In the genomic region with DNA sequence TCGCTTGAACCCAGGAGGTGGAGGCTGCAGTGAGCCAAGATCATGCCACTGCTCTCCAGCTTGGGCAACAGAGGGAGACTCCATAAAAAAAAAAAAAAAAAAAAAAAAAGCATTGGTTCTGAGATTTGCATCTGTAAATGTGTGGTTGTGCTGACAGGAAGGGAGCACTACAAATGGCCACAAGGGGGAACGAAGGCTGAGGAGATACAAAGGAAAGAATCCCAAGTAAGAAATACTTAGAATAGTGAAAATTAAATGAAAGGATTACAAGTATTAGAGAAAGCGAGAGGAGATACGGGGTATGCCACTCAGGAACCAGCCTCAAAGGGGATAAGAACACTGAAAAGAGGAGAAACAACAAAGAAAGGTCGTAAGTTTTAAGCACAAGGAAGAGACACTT, we compare ENCODE assay signal across 2 cellular contexts.
TF ChIP-seq lines count a peak whose summit lies in the region.

No MANE protein-coding gene starts in this region.

TF ChIP-seq in A549, 52 proteins besides CTCF, POLR2A, EP300 and RAD21 (continued from another document):
- 0 out of 3 replicates have a peak, but pooled peaks have one; percentile 18 for TF ChIP-seq SMC3 (IDR thresholded peaks at IDR 0.05)

TF ChIP-seq in H1, 55 proteins besides CTCF, POLR2A, EP300 and RAD21:
- TF ChIP-seq FOSL1 (IDR thresholded peaks at IDR 0.05; ENCODE audit: insufficient read depth, low read depth, low read length) = no peak
- TF ChIP-seq SP1 (IDR thresholded peaks at IDR 0.05; ENCODE audit: low read depth, low read length) = no peak
- TF ChIP-seq, protein P1, sequence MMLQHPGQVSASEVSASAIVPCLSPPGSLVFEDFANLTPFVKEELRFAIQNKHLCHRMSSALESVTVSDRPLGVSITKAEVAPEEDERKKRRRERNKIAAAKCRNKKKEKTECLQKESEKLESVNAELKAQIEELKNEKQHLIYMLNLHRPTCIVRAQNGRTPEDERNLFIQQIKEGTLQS (IDR thresholded peaks at IDR 0.05; ENCODE audit: insufficient read depth, low read depth, low read length) = no peak
- no peak for TF ChIP-seq CBX8 (IDR thresholded peaks at IDR 0.05; ENCODE audit: borderline replicate concordance, low read depth, low read length)
- TF ChIP-seq RNF2 (IDR thresholded peaks at IDR 0.05; ENCODE audit: borderline replicate concordance, low read depth, low read length, missing control alignments, poor library complexity, severe bottlenecking) = no peak
- no peak for TF ChIP-seq KDM5A (IDR thresholded peaks at IDR 0.05; ENCODE audit: low read length)
- TF ChIP-seq TCF12 (IDR thresholded peaks at IDR 0.05; ENCODE audit: low read depth, low read length) = no peak
- TF ChIP-seq, protein P2, sequence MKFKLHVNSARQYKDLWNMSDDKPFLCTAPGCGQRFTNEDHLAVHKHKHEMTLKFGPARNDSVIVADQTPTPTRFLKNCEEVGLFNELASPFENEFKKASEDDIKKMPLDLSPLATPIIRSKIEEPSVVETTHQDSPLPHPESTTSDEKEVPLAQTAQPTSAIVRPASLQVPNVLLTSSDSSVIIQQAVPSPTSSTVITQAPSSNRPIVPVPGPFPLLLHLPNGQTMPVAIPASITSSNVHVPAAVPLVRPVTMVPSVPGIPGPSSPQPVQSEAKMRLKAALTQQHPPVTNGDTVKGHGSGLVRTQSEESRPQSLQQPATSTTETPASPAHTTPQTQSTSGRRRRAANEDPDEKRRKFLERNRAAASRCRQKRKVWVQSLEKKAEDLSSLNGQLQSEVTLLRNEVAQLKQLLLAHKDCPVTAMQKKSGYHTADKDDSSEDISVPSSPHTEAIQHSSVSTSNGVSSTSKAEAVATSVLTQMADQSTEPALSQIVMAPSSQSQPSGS (IDR thresholded peaks at IDR 0.05; ENCODE audit: low read length) = no peak
- no peak for TF ChIP-seq HDAC6 (IDR thresholded peaks at IDR 0.05; ENCODE audit: low read depth, low read length)
- no peak for TF ChIP-seq SIN3A (conservative IDR thresholded peaks at IDR 0.05 in 1 of 2, IDR thresholded peaks at IDR 0.05 in 1 of 2; ENCODE audit: low read depth in 1 of 2, low read length in 2 of 2)
- TF ChIP-seq GTF2F1 (IDR thresholded peaks at IDR 0.05; ENCODE audit: borderline replicate concordance, low read depth, low read length) = no peak
- TF ChIP-seq TBP (IDR thresholded peaks at IDR 0.05; ENCODE audit: low read depth, low read length) = no peak
- no peak for TF ChIP-seq BACH1 (IDR thresholded peaks at IDR 0.05; ENCODE audit: low read length)
- no peak for TF ChIP-seq KDM4A (IDR thresholded peaks at IDR 0.05; ENCODE audit: low read depth, low read length, severe bottlenecking)
